In genomic region chr6:112044196-112044595, GRCh38 we compare ENCODE assay signal across 12 cellular contexts. TPM values are rescaled to one million over a fixed set of nuclear protein-coding genes. Genes with fewer than 3 reads are reported as not detected.
DNase-seq lines count a peak whose midpoint lies in the region; ATAC-seq and TF ChIP-seq lines count a peak whose summit lies in the region.
"Had no signal": no experiment of that assay in that cellular context is flagged by ENCODE, and none has a peak within 500 bp of the region (broad histone marks: within the 10 kb centered on the region; RNA-seq: fewer than 3 reads in every experiment).

No MANE protein-coding gene starts in this region.

- peak overlapping the region in 2 of 4 donors; percentile 97 to 99 for H3K4me3 Mint-ChIP-seq in CD4-positive, CD25-positive, alpha-beta regulatory T cell
- peak overlapping the region; percentile 86 for H3K4me3 Mint-ChIP-seq in activated naive CD8-positive, alpha-beta T cell treated with anti-CD3 and anti-CD28 coated beads, Interleukin-2, amount 50 U/mL, for 24 hours
- H3K4me3 Mint-ChIP-seq in neural crest cell, result peak overlapping the region; percentile 31

- POLR2A ChIA-PET in HCT116 (lab: Charles Lee), result no interaction called here

- H3K4me2 ChIP-seq in HCT116 (ENCODE audit: low read length), result peak overlapping the region; percentile 86; the same call in 1 of the 2 replicates

- 70 to 76% methylated on average over 8 of the region's 8 CpGs for WGBS in heart right ventricle, 2 donors

- CTCF ChIA-PET in HCT116 (lab: Charles Lee), result no interaction called here

- H3K4me3 ChIP-seq in CD4-positive, CD25-positive, alpha-beta regulatory T cell (ENCODE audit: low read depth, low read length), result peak overlapping the region; percentile 99
- no peak overlapping the region for H3K4me3 ChIP-seq in HCT116 (replicated peaks in 1 of 2; ENCODE audit: low read depth in 1 of 2, low read length in 2 of 2)
- no peak overlapping the region for H3K4me3 ChIP-seq in coronary artery
- H3K4me3 ChIP-seq in heart right ventricle, result peak overlapping the region in 1 of 10 donors; percentile 68

- peak overlapping the region in 2 of 3 donors; percentile 51 to 96 for H3K27ac Mint-ChIP-seq in CD4-positive, CD25-positive, alpha-beta regulatory T cell
- H3K27ac Mint-ChIP-seq in activated naive CD8-positive, alpha-beta T cell treated with anti-CD3 and anti-CD28 coated beads, Interleukin-2, amount 50 U/mL, for 24 hours, result peak overlapping the region; percentile 94
- no peak overlapping the region for H3K27ac Mint-ChIP-seq in neural crest cell (ENCODE audit: unreplicated experiment)

- DNase-seq in CD4-positive, CD25-positive, alpha-beta regulatory T cell, result no peak
- DNase-seq in HCT116 (ENCODE audit: low read depth, low spot score), result no peak
- DNase-seq in activated naive CD8-positive, alpha-beta T cell treated with anti-CD3 and anti-CD28 coated beads, Interleukin-2, amount 50 U/mL, for 24 hours, result no peak
- DNase-seq in neural crest cell (ENCODE audit: low read depth, low spot score), result no peak
- no peak for DNase-seq in coronary artery (ENCODE audit: low spot score)
- no peak for DNase-seq in heart right ventricle

- no peak for TF ChIP-seq CTCF in HCT116 (IDR thresholded peaks at IDR 0.05 in 2 of 3, conservative IDR thresholded peaks at IDR 0.05 in 1 of 3; ENCODE audit: borderline replicate concordance in 1 of 3, insufficient read depth in 1 of 3, low read depth in 2 of 3, low read length in 2 of 3)
- no peak for TF ChIP-seq CTCF in neural crest cell (conservative IDR thresholded peaks at IDR 0.05)
- TF ChIP-seq CTCF in coronary artery (IDR thresholded peaks at IDR 0.05), result no peak
- no peak for TF ChIP-seq CTCF in heart right ventricle (IDR thresholded peaks at IDR 0.05)

- no peak overlapping the region for H2AFZ ChIP-seq in HCT116 (ENCODE audit: low read depth, low read length, poor library complexity, severe bottlenecking)

- intact Hi-C loops in HCT116 (cut with micrococcal nuclease), result loop anchor here (5.0 kb wide), 1 partner anchor 47 kb away; no protein-coding TSS in a partner anchor
- intact Hi-C loops in heart right ventricle (cut with DNase I), result loop anchor here in 9 of 10 donors (5.0 to 10.0 kb wide), 5 partner anchors 47 to 789 kb away; a partner anchor contains a TSS

- no peak overlapping the region for H3K9ac ChIP-seq in HCT116 (ENCODE audit: low read length)

- no peaks in the 10 kb centered on the region for H3K9me3 ChIP-seq in CD4-positive, CD25-positive, alpha-beta regulatory T cell (ENCODE audit: control insufficient read depth in 2 of 2, low read length in 2 of 2)
- H3K9me3 ChIP-seq in HCT116 (ENCODE audit: control insufficient read depth in 1 of 2, insufficient read depth in 1 of 2, low read depth in 1 of 2, low read length in 2 of 2) (no peaks in the 10 kb centered on the region), heart right ventricle (no peaks in the 10 kb centered on the region)
- H3K9me3 ChIP-seq: BE2C, breast epithelium, mucosa of descending colon had no signal

- no peak for ATAC-seq in CD4-positive, CD25-positive, alpha-beta regulatory T cell (ENCODE audit: low read depth in 2 of 2)
- ATAC-seq in HCT116, result no peak
- no peak for ATAC-seq in activated naive CD8-positive, alpha-beta T cell treated with anti-CD3 and anti-CD28 coated beads, Interleukin-2, amount 50 U/mL, for 24 hours
- no peak for ATAC-seq in HG03159 (IDR thresholded peaks at IDR 0.05; ENCODE audit: unreplicated experiment)
- ATAC-seq in heart right ventricle, result no peak

- RAD21 ChIA-PET in HCT116 (lab: Charles Lee; ENCODE audit: low non-redundant PET in 1 of 2, low total read pairs in 2 of 2, uncharacterized antibody in 2 of 2, unreplicated experiment in 2 of 2), result no interaction called here

- no peaks in the 10 kb centered on the region for H3K9me2 ChIP-seq in HCT116 (ENCODE audit: insufficient read depth)

- H3K36me3 ChIP-seq in CD4-positive, CD25-positive, alpha-beta regulatory T cell (ENCODE audit: control insufficient read depth, insufficient read depth, low read length), result no peaks in the 10 kb centered on the region
- H3K36me3 ChIP-seq in HCT116 (ENCODE audit: control insufficient read depth in 1 of 2, insufficient read depth in 2 of 2, low read length in 2 of 2), result no peaks in the 10 kb centered on the region
- H3K36me3 ChIP-seq in heart right ventricle, result no peaks in the 10 kb centered on the region
- H3K36me3 ChIP-seq: BE2C, breast epithelium had no signal

- H3K36me3 Mint-ChIP-seq in CD4-positive, CD25-positive, alpha-beta regulatory T cell, result no peaks in the 10 kb centered on the region
- H3K36me3 Mint-ChIP-seq in activated naive CD8-positive, alpha-beta T cell treated with anti-CD3 and anti-CD28 coated beads, Interleukin-2, amount 50 U/mL, for 24 hours (ENCODE audit: low read depth), result no peaks in the 10 kb centered on the region
- no peaks in the 10 kb centered on the region for H3K36me3 Mint-ChIP-seq in neural crest cell (ENCODE audit: low read depth)

- H3K27me3 Mint-ChIP-seq in CD4-positive, CD25-positive, alpha-beta regulatory T cell, result no peaks in the 10 kb centered on the region
- H3K27me3 Mint-ChIP-seq in activated naive CD8-positive, alpha-beta T cell treated with anti-CD3 and anti-CD28 coated beads, Interleukin-2, amount 50 U/mL, for 24 hours, result no peaks in the 10 kb centered on the region
- H3K27me3 Mint-ChIP-seq in neural crest cell (ENCODE audit: low read depth), result no peaks in the 10 kb centered on the region

- peak overlapping the region; percentile 96 for H3K27ac ChIP-seq in CD4-positive, CD25-positive, alpha-beta regulatory T cell (ENCODE audit: insufficient read depth, low read length, poor library complexity, severe bottlenecking)
- no peak overlapping the region for H3K27ac ChIP-seq in HCT116 (ENCODE audit: low read depth, low read length)
- peak overlapping the region in 1 of 2 donors; percentile 79 for H3K27ac ChIP-seq in coronary artery
- H3K27ac ChIP-seq in heart right ventricle, result peak overlapping the region in 1 of 10 donors; percentile 84

- no peaks in the 10 kb centered on the region for H4K20me1 ChIP-seq in HCT116 (ENCODE audit: insufficient read depth)

- no TSS peak for BruUV-seq in HCT116 (replicated peaks; lab: Mats Ljungman, UMichigan)

- H3K9me3 Mint-ChIP-seq in CD4-positive, CD25-positive, alpha-beta regulatory T cell, result no peaks in the 10 kb centered on the region
- H3K9me3 Mint-ChIP-seq in activated naive CD8-positive, alpha-beta T cell treated with anti-CD3 and anti-CD28 coated beads, Interleukin-2, amount 50 U/mL, for 24 hours, result no peaks in the 10 kb centered on the region
- H3K9me3 Mint-ChIP-seq in neural crest cell, result no peaks in the 10 kb centered on the region

- peaks cover 12% of the 10 kb centered on the region for H3K4me1 ChIP-seq in CD4-positive, CD25-positive, alpha-beta regulatory T cell (ENCODE audit: control insufficient read depth, insufficient read depth, low read length, poor library complexity, severe bottlenecking)
- H3K4me1 ChIP-seq in HCT116 (ENCODE audit: control insufficient read depth in 1 of 2, insufficient read depth in 2 of 2, low read length in 2 of 2), result 0 out of 4 replicates have a peak, but pooled peaks cover 0 to 4% of the 10 kb centered on the region in 2 experiments
- H3K4me1 ChIP-seq in heart right ventricle, result peaks cover 0 to 31% (median 9%) of the 10 kb centered on the region in 9 donors
- H3K4me1 ChIP-seq: BE2C, breast epithelium had no signal

- H3K27me3 ChIP-seq in CD4-positive, CD25-positive, alpha-beta regulatory T cell (ENCODE audit: control insufficient read depth, insufficient read depth, low read length), result no peaks in the 10 kb centered on the region
- H3K27me3 ChIP-seq in HCT116 (ENCODE audit: insufficient read depth, low read length) (no peaks in the 10 kb centered on the region), heart right ventricle (no peaks in the 10 kb centered on the region)
- H3K27me3 ChIP-seq: BE2C, breast epithelium had no signal

- H3K79me2 ChIP-seq in HCT116 (ENCODE audit: insufficient read depth, low read length), result no peaks in the 10 kb centered on the region

- no peak for TF ChIP-seq POLR2A in HCT116 (IDR thresholded peaks at IDR 0.05; ENCODE audit: borderline replicate concordance, extremely low read depth, insufficient read depth, insufficient read length)

- no peak for TF ChIP-seq RAD21 in HCT116 (IDR thresholded peaks at IDR 0.05; ENCODE audit: low read depth)

- H3K4me1 Mint-ChIP-seq in CD4-positive, CD25-positive, alpha-beta regulatory T cell, result peaks cover 4 to 32% (median 18%) of the 10 kb centered on the region in 4 donors
- H3K4me1 Mint-ChIP-seq in activated naive CD8-positive, alpha-beta T cell treated with anti-CD3 and anti-CD28 coated beads, Interleukin-2, amount 50 U/mL, for 24 hours, result peaks cover 44% of the 10 kb centered on the region
- peaks cover 46% of the 10 kb centered on the region for H3K4me1 Mint-ChIP-seq in neural crest cell

TF ChIP-seq in HCT116, 20 proteins besides CTCF, POLR2A, EP300 and RAD21:
- TF ChIP-seq CEBPB (IDR thresholded peaks at IDR 0.05; ENCODE audit: low read depth) (no peak), POLR2AphosphoS5 (IDR thresholded peaks at IDR 0.05; ENCODE audit: low read depth, low read length) (no peak), YY1 (IDR thresholded peaks at IDR 0.05; ENCODE audit: extremely low read depth, insufficient replicate concordance, low read depth, low read length) (no peak), FOSL1 (IDR thresholded peaks at IDR 0.05; ENCODE audit: low read depth) (no peak), CBX3 (IDR thresholded peaks at IDR 0.05; ENCODE audit: low read depth) (no peak)

RNA-seq across cellular contexts. Expression of gene CCN6, which starts 9.7 kb away (rescaled TPM):
- total RNA-seq in CD4-positive, CD25-positive, alpha-beta regulatory T cell, result not detected
- under 1 TPM in 3 of 4 donors, not detected in 1; 0.06 to 0.39 (median 0.11) TPM for polyA plus RNA-seq in CD4-positive, CD25-positive, alpha-beta regulatory T cell
- total RNA-seq in HCT116 (2021; ENCODE audit: unreplicated experiment) (not detected), neural crest cell (not detected in 2 replicates), heart right ventricle (not detected)
- polyA plus RNA-seq in HCT116 (2012), result 0.10 TPM in 1 of 2 replicates, not detected in the other
- not detected for polyA plus RNA-seq in heart right ventricle
- total RNA-seq: breast epithelium; mucosa of descending colon; pulmonary artery endothelial cell; T-helper 1 cell treated with Interleukin-12 subunit alpha and Interleukin-12 subunit beta and Interleukin-4 antibody, amounts not matched to agents 30 ng/mL and 1 ng/mL, for 36 hours had no signal

RNA-seq across cellular contexts. Expression of gene TUBE1, which starts 43.1 kb away (rescaled TPM):
- total RNA-seq in CD4-positive, CD25-positive, alpha-beta regulatory T cell, result 21.4 TPM
- 10 to 100 TPM; 11.5 to 16.0 (median 12.8) TPM for polyA plus RNA-seq in CD4-positive, CD25-positive, alpha-beta regulatory T cell
- total RNA-seq in HCT116 (2021; ENCODE audit: unreplicated experiment) (42.5 TPM), neural crest cell (23.4 and 26.3 TPM in 2 replicates), heart right ventricle (10 to 100 TPM; 13.5 to 38.6 (median 22.6) TPM)
- 20.1 and 26.4 TPM in 2 replicates for polyA plus RNA-seq in HCT116 (2012)
- polyA plus RNA-seq in heart right ventricle, result 10 to 100 TPM in 1 of 2 donors, 1 to 10 TPM in 1; 9.0 to 43.5 TPM

RNA-seq across cellular contexts. Expression of gene FAM229B, which starts 43.2 kb away (rescaled TPM):
- total RNA-seq in CD4-positive, CD25-positive, alpha-beta regulatory T cell, result 0.49 TPM
- 1 to 10 TPM; 1.9 to 5.2 (median 4.3) TPM for polyA plus RNA-seq in CD4-positive, CD25-positive, alpha-beta regulatory T cell
- 11.4 TPM for total RNA-seq in HCT116 (2021; ENCODE audit: unreplicated experiment)
- polyA plus RNA-seq in HCT116 (2012), result 10.6 and 10.9 TPM in 2 replicates
- total RNA-seq in neural crest cell, result 26.7 and 30.3 TPM in 2 replicates
- 10 to 100 TPM; 47.4 to 88.7 (median 59.8) TPM for total RNA-seq in heart right ventricle
- 10 to 100 TPM; 36.7 to 68.0 TPM for polyA plus RNA-seq in heart right ventricle
